Comparison of ENCODE assay signal across 8 cellular contexts in genomic region chr9:120711841-120712538, GRCh38. TPM values are rescaled to one million over a fixed set of nuclear protein-coding genes. Genes with fewer than 3 reads are reported as not detected.
DNase-seq lines count a peak whose midpoint lies in the region; ATAC-seq and TF ChIP-seq lines count a peak whose summit lies in the region.

No MANE protein-coding gene starts in this region.

- peak; percentile 25 for DNase-seq in activated CD4-positive, alpha-beta memory T cell treated with anti-CD3 and anti-CD28 coated beads, Interleukin-2, amount 10 ng/mL, durations not matched to agents 7 days and 5 days
- DNase-seq in smooth muscle cell (lab: John Stamatoyannopoulos, UW; ENCODE audit: unreplicated experiment) (no peak), NCI-H2196 (lab: John Stamatoyannopoulos, UW; ENCODE audit: unreplicated experiment) (no peak), GM19238 (ENCODE audit: insufficient read length, low spot score) (no peak), H7 (no peak)

- H3K4me3 Mint-ChIP-seq in activated CD4-positive, alpha-beta memory T cell treated with anti-CD3 and anti-CD28 coated beads, Interleukin-2, amount 10 ng/mL, durations not matched to agents 7 days and 5 days, result peak overlapping the region; percentile 83

- H3K4me3 ChIP-seq in HUES6 (ENCODE audit: low read depth, low read length), result peak overlapping the region; percentile 82; the same call in 1 of the 2 replicates
- H3K4me3 ChIP-seq in gastroesophageal sphincter, result peak overlapping the region; percentile 62 to 94
- peak overlapping the region; percentile 79 for H3K4me3 ChIP-seq in smooth muscle cell
- no peak overlapping the region for H3K4me3 ChIP-seq in H7 (ENCODE audit: insufficient read depth, low read depth, low read length)

- no peak overlapping the region for H2AFZ ChIP-seq in smooth muscle cell (ENCODE audit: low read depth)

- H3K27me3 Mint-ChIP-seq in activated CD4-positive, alpha-beta memory T cell treated with anti-CD3 and anti-CD28 coated beads, Interleukin-2, amount 10 ng/mL, durations not matched to agents 7 days and 5 days, result no peaks in the 10 kb centered on the region

- no peaks in the 10 kb centered on the region for H3K9me3 Mint-ChIP-seq in activated CD4-positive, alpha-beta memory T cell treated with anti-CD3 and anti-CD28 coated beads, Interleukin-2, amount 10 ng/mL, durations not matched to agents 7 days and 5 days

- peak overlapping the region; percentile 94 for H3K4me2 ChIP-seq in smooth muscle cell

- H4K20me1 ChIP-seq in smooth muscle cell (ENCODE audit: low read depth), result peaks cover 19% of the 10 kb centered on the region

- TF ChIP-seq EP300 in gastroesophageal sphincter (IDR thresholded peaks at IDR 0.05), result no peak

- ATAC-seq in gastroesophageal sphincter (no peak), HG03039 (IDR thresholded peaks at IDR 0.05; ENCODE audit: unreplicated experiment) (no peak)

- H3K27ac ChIP-seq in HUES6 (ENCODE audit: low read depth, low read length), result no peak overlapping the region
- peak overlapping the region in 3 of 4 donors; percentile 53 to 88 (median 86) for H3K27ac ChIP-seq in gastroesophageal sphincter
- H3K27ac ChIP-seq in smooth muscle cell (ENCODE audit: low read depth), result no peak overlapping the region

- TF ChIP-seq POLR2A in gastroesophageal sphincter (IDR thresholded peaks at IDR 0.05), result no peak

- peaks cover 24% of the 10 kb centered on the region for H3K27me3 ChIP-seq in HUES6 (ENCODE audit: control insufficient read depth, insufficient read depth, low read length)
- H3K27me3 ChIP-seq in gastroesophageal sphincter, result no peaks in the 10 kb centered on the region
- H3K27me3 ChIP-seq in smooth muscle cell (ENCODE audit: low read depth), result peaks cover 10% of the 10 kb centered on the region
- peaks cover 21% of the 10 kb centered on the region for H3K27me3 ChIP-seq in H7 (ENCODE audit: control insufficient read depth, insufficient read depth, low read length)

- CTCF ChIA-PET in activated CD4-positive, alpha-beta memory T cell treated with anti-CD3 and anti-CD28 coated beads, Interleukin-2, amount 10 ng/mL, durations not matched to agents 7 days and 5 days (lab: Charles Lee), result interaction anchor here (0.7 to 1.7 kb wide), 6 partner anchors 15 to 131 kb away, joined by 3 to 5 read pairs (median 4); no protein-coding TSS in a partner anchor

- WGBS in gastroesophageal sphincter (ENCODE audit: low coverage in 1 of 2), 2 donors, result 43 to 94% methylated on average over 2 to 5 of the region's 5 CpGs
- WGBS in smooth muscle cell (ENCODE audit: low lambda C conversion rate), result 79% methylated on average over 5 of the region's 5 CpGs

- H3K9ac ChIP-seq in HUES6 (ENCODE audit: low read length) (no peak overlapping the region), smooth muscle cell (ENCODE audit: low read depth) (no peak overlapping the region)

- peaks cover 46% of the 10 kb centered on the region for H3K4me1 Mint-ChIP-seq in activated CD4-positive, alpha-beta memory T cell treated with anti-CD3 and anti-CD28 coated beads, Interleukin-2, amount 10 ng/mL, durations not matched to agents 7 days and 5 days

- H3K36me3 Mint-ChIP-seq in activated CD4-positive, alpha-beta memory T cell treated with anti-CD3 and anti-CD28 coated beads, Interleukin-2, amount 10 ng/mL, durations not matched to agents 7 days and 5 days (ENCODE audit: low read depth), result no peaks in the 10 kb centered on the region

- H3F3A ChIP-seq in smooth muscle cell (ENCODE audit: low read depth), result no peaks in the 10 kb centered on the region

- POLR2A ChIA-PET in activated CD4-positive, alpha-beta memory T cell treated with anti-CD3 and anti-CD28 coated beads, Interleukin-2, amount 10 ng/mL, durations not matched to agents 7 days and 5 days (lab: Charles Lee), result interaction anchor here (0.9 to 1.6 kb wide), 2 partner anchors 134 to 364 kb away, joined by 3 to 5 read pairs; no protein-coding TSS in a partner anchor

- H3K79me2 ChIP-seq in smooth muscle cell (ENCODE audit: low read depth), result peaks cover 5% of the 10 kb centered on the region

- H3K9me3 ChIP-seq in HUES6 (ENCODE audit: control insufficient read depth, insufficient read depth, low read depth, low read length), result no peaks in the 10 kb centered on the region
- no peaks in the 10 kb centered on the region for H3K9me3 ChIP-seq in gastroesophageal sphincter
- no peaks in the 10 kb centered on the region for H3K9me3 ChIP-seq in smooth muscle cell (replicated peaks; ENCODE audit: low read depth)

- peak overlapping the region; percentile 73 for H3K27ac Mint-ChIP-seq in activated CD4-positive, alpha-beta memory T cell treated with anti-CD3 and anti-CD28 coated beads, Interleukin-2, amount 10 ng/mL, durations not matched to agents 7 days and 5 days

- H3K36me3 ChIP-seq in HUES6 (ENCODE audit: control insufficient read depth, insufficient read depth, low read length) (no peaks in the 10 kb centered on the region), gastroesophageal sphincter (no peaks in the 10 kb centered on the region), smooth muscle cell (ENCODE audit: low read depth) (no peaks in the 10 kb centered on the region), H7 (replicated peaks; ENCODE audit: control insufficient read depth, insufficient read depth, low read length) (no peaks in the 10 kb centered on the region)

- H3K4me1 ChIP-seq in HUES6 (ENCODE audit: control insufficient read depth, insufficient read depth, low read length), result peaks cover 13% of the 10 kb centered on the region; the same call in 1 of the 2 replicates
- peaks cover 0 to 68% (median 3%) of the 10 kb centered on the region in 3 donors for H3K4me1 ChIP-seq in gastroesophageal sphincter
- peaks cover 7% of the 10 kb centered on the region for H3K4me1 ChIP-seq in smooth muscle cell (ENCODE audit: low read depth)

- TF ChIP-seq CTCF in gastroesophageal sphincter (IDR thresholded peaks at IDR 0.05) (no peak), smooth muscle cell (IDR thresholded peaks at IDR 0.05; ENCODE audit: borderline replicate concordance, insufficient read depth, poor library complexity, severe bottlenecking) (no peak)

RNA-seq across cellular contexts. Expression of gene MEGF9, which starts 2.3 kb away (rescaled TPM):
- total RNA-seq in activated CD4-positive, alpha-beta memory T cell treated with anti-CD3 and anti-CD28 coated beads, Interleukin-2, amount 10 ng/mL, durations not matched to agents 7 days and 5 days, result 10 to 100 TPM; 10.6 TPM
- 10 to 100 TPM; 19.7 to 24.7 (median 21.5) TPM for total RNA-seq in gastroesophageal sphincter
- 6.0 and 9.8 TPM in 2 replicates for total RNA-seq in smooth muscle cell
- 1.8 and 2.7 TPM in 2 replicates for polyA plus RNA-seq in smooth muscle cell
- total RNA-seq in H7 (2014; rRNA removed; shearing (Covaris generic)), result 0.67 and 1.2 TPM in 2 replicates

Comparison
In these comparisons a context has a peak if more than half of its experiments do, and no peak if none do; other contexts are left out.
1. H3K27ac ChIP-seq: peak in gastroesophageal sphincter (3 of 4); none in HUES6 (single experiment) and smooth muscle cell (single experiment).